ENCODE assay signal across 12 cellular contexts in genomic region chr2:98917031-98917459, GRCh38. TPM values are rescaled to one million over a fixed set of nuclear protein-coding genes. Genes with fewer than 3 reads are reported as not detected.
DNase-seq lines count a peak whose midpoint lies in the region; ATAC-seq and TF ChIP-seq lines count a peak whose summit lies in the region.
"Had no signal": no experiment of that assay in that cellular context is flagged by ENCODE, and none has a peak within 500 bp of the region (broad histone marks: within the 10 kb centered on the region; RNA-seq: fewer than 3 reads in every experiment).

No MANE protein-coding gene starts in this region.

- intact Hi-C loops in sigmoid colon (cut with DNase I) = no loop called here

- no peak for TF ChIP-seq CTCF in sigmoid colon (IDR thresholded peaks at IDR 0.05)

- no peaks in the 10 kb centered on the region for H3K9me3 ChIP-seq in sigmoid colon
- H3K9me3 ChIP-seq: suprapubic skin had no signal

- H3K36me3 ChIP-seq in sigmoid colon = no peaks in the 10 kb centered on the region
- H3K36me3 ChIP-seq: suprapubic skin had no signal

- no peak for TF ChIP-seq EP300 in sigmoid colon (IDR thresholded peaks at IDR 0.05)

- peaks cover 0 to 19% (median 10%) of the 10 kb centered on the region in 4 donors for H3K4me1 ChIP-seq in sigmoid colon

- H3K27ac ChIP-seq in sigmoid colon = peak overlapping the region in 2 of 4 donors; percentile 16 to 53
- H3K27ac ChIP-seq: suprapubic skin had no signal

- WGBS in sigmoid colon, 2 donors = 76 to 77% methylated on average over 4 of the region's 4 CpGs

- H3K27me3 ChIP-seq in sigmoid colon = no peaks in the 10 kb centered on the region

- no peak for TF ChIP-seq POLR2A in sigmoid colon (IDR thresholded peaks at IDR 0.05)

- DNase-seq in GM04504 (ENCODE audit: low read depth) = peak; percentile 44
- peak; percentile 27 for DNase-seq in T1000 (lab: John Stamatoyannopoulos, UW)
- DNase-seq in fibroblast of the conjunctiva (ENCODE audit: low read depth) = peak; percentile 40
- peak; percentile 89 for DNase-seq in skeletal muscle cell (ENCODE audit: low read depth)
- no peak for DNase-seq in NCI-H1694 treated with DMSO at 0.1 percent for 48 hours (lab: John Stamatoyannopoulos, UW)
- DNase-seq in sigmoid colon = no peak
- DNase-seq: activated CD4-positive, alpha-beta T cell treated with anti-CD3 and anti-CD28 coated beads, Interleukin-2, amount 50 U/mL, for 4 hours; NCI-H2171; SIG-M5 had no signal

- no peak for ATAC-seq in HG03159 (IDR thresholded peaks at IDR 0.05; ENCODE audit: unreplicated experiment)
- no peak for ATAC-seq in GM19351 (IDR thresholded peaks at IDR 0.05; ENCODE audit: unreplicated experiment)

- H3K4me3 ChIP-seq in skeletal muscle cell (ENCODE audit: low read depth, low read length) (no peak overlapping the region), sigmoid colon (no peak overlapping the region)
- H3K4me3 ChIP-seq: suprapubic skin had no signal

RNA-seq across cellular contexts. Expression of gene CRACDL, which starts 19.0 kb away (rescaled TPM):
- total RNA-seq in sigmoid colon = 1 to 10 TPM in 1 of 4 donors, under 1 TPM in 3; 0.36 to 1.5 (median 0.69) TPM
- 1 to 10 TPM; 7.0 to 8.8 (median 7.8) TPM for polyA plus RNA-seq in sigmoid colon

Comparison
In these comparisons a context has a peak if more than half of its experiments do, and no peak if none do; other contexts are left out.
1. DNase-seq: peak in GM04504 (single experiment), T1000 (single experiment), fibroblast of the conjunctiva (single experiment) and skeletal muscle cell (single experiment); none in NCI-H1694 treated with DMSO at 0.1 percent for 48 hours (single experiment) and sigmoid colon (single experiment).